Comparison of ENCODE assay signal across 7 cellular contexts in genomic region chr2:177392373-177393246, GRCh38. TPM values are rescaled to one million over a fixed set of nuclear protein-coding genes. Genes with fewer than 3 reads are reported as not detected.
DNase-seq lines count a peak whose midpoint lies in the region; ATAC-seq and TF ChIP-seq lines count a peak whose summit lies in the region.

Gene AGPS, plus strand, starts transcription at chr2:177392773. Its CDS starts 17 bp downstream, at chr2:177392790.

- intact Hi-C loops in gastrocnemius medialis (cut with DNase I; ENCODE audit: low total_unique reads), result loop anchor here (10.0 kb wide), 2 partner anchors 128 to 362 kb away; partner anchors contain the start of gene NFE2L2

- in situ Hi-C loops in gastrocnemius medialis (cut with MboI; ENCODE audit: low sequenced_read_pairs in 4 of 4), result no loop called here

- no peaks in the 10 kb centered on the region for H3K27me3 ChIP-seq in gastrocnemius medialis

- peak within 1 kb of the TSS; percentile 76 to 87 (median 82) for H3K27ac ChIP-seq in gastrocnemius medialis

- no peaks in the 10 kb centered on the region for H3K36me3 ChIP-seq in gastrocnemius medialis

- H3K9me3 ChIP-seq in gastrocnemius medialis, result no peaks in the 10 kb centered on the region

- ATAC-seq in HG02759 (IDR thresholded peaks at IDR 0.05; ENCODE audit: unreplicated experiment) (peak; percentile 95), gastrocnemius medialis (peak; percentile 89 to 90)

- H3K4me1 ChIP-seq in gastrocnemius medialis, result peaks cover 25 to 37% of the 10 kb centered on the region in 2 donors

- peak; percentile 13 for DNase-seq in NCI-H128 (lab: John Stamatoyannopoulos, UW; ENCODE audit: unreplicated experiment)
- peak; percentile 44 for DNase-seq in T1000 (lab: John Stamatoyannopoulos, UW)
- peak; percentile 87 for DNase-seq in astrocyte of the hippocampus (ENCODE audit: low read depth, low spot score)
- DNase-seq in iPS DF 4.7 (ENCODE audit: extremely low read depth, low spot score), result peak; percentile 33
- peak; percentile 56 to 73 for DNase-seq in gastrocnemius medialis

- TF ChIP-seq POLR2A in GM15510 (IDR thresholded peaks at IDR 0.05; ENCODE audit: borderline replicate concordance, extremely low read depth, insufficient read length) (peak; percentile 90), gastrocnemius medialis (IDR thresholded peaks at IDR 0.05) (peak in 1 of 2 donors; percentile 51)

- TF ChIP-seq CTCF in gastrocnemius medialis (IDR thresholded peaks at IDR 0.05 in 4 of 5, conservative IDR thresholded peaks at IDR 0.05 in 1 of 5), result peak in 4 of 5 experiments; percentile 28 to 51 (median 40)

- H3K4me3 ChIP-seq in gastrocnemius medialis, result peak within 1 kb of the TSS; percentile 82 to 95 (median 89)

RNA-seq across cellular contexts. Expression of gene AGPS, which starts in this region (rescaled TPM):
- 10 to 100 TPM; 23.1 to 30.9 (median 26.2) TPM for total RNA-seq in gastrocnemius medialis

Comparison
In these comparisons a context has a peak if more than half of its experiments do, and no peak if none do; other contexts are left out.
1. Peak in every context shown above with its lines: DNase-seq, ATAC-seq, H3K4me3 ChIP-seq and H3K27ac ChIP-seq.
2. DNase-seq: peak in every context shown above with its lines; median percentile 87 in astrocyte of the hippocampus; 64 in gastrocnemius medialis; 44 in T1000; 33 in iPS DF 4.7; 13 in NCI-H128.